Comparison of ENCODE assay signal across 8 cellular contexts in the genomic region with DNA sequence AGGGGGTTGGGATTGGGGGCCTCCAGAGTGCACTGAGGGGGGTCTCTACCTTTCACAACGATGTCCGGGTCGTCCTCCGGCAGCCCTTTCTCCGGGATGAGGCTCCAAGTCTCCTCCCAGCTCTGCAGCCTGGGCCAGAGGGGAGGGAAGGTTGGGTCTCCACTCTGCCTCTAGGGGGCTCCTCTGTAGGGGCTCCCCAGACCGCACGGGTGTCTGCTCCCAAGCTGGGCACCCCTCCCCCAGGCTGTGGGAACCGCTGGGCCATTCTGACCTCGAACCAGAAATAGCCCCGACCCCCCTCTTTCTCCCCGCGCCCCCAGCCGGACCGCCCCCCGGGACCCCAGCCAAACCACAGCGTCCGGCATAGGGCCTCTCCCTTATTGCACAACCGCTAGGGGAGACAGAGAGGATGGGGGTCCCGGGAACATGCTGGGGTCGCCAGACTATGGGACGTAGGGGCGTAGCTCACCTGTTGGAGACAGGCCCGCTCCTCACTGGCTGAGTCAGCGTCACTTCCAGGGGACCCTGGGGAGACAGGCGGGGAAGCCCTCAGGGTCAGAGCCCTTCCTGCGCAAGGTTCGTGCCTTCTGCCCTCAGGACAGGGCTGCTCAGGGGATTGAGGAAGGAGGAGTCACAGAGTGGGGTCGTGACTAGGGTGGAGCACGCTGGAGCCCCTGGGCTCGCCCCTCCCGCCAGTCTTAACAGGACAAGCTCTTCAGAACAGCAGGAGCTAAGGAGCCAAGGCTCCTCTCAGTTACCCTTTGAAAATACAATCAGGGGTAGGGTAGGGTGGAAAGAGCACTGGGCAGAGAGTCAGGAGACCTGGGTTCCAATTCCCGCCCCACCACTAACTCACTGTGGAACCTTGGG. TPM values are rescaled to one million over a fixed set of nuclear protein-coding genes. Genes with fewer than 3 reads are reported as not detected.
DNase-seq lines count a peak whose midpoint lies in the region; ATAC-seq and TF ChIP-seq lines count a peak whose summit lies in the region.

No MANE protein-coding gene starts in this region.

- H3K27ac ChIP-seq in DOHH2 (ENCODE audit: low read depth, low read length) (no peak overlapping the region), adrenal gland (peak overlapping the region in 3 of 5 donors; percentile 42 to 72 (median 43))

- H3K4me1 ChIP-seq in DOHH2 (ENCODE audit: control insufficient read depth, low read length) (peaks cover 62% of the 10 kb centered on the region), adrenal gland (replicated peaks in 1 of 2) (peaks cover 40 to 50% of the 10 kb centered on the region in 2 donors)

- peaks cover 46% of the 10 kb centered on the region for H3K27me3 Mint-ChIP-seq in stimulated activated memory B cell treated with anti-CD40 and anti-IgM and Interleukin-4, amounts not matched to agents 10 μg/mL and 1 μg/mL and 100 μg/mL, for 72 hours

- H3K27me3 ChIP-seq in DOHH2 (ENCODE audit: control insufficient read depth, low read length) (peaks cover 68% of the 10 kb centered on the region), adrenal gland (no peaks in the 10 kb centered on the region)

- no peaks in the 10 kb centered on the region for H3K9me3 ChIP-seq in DOHH2 (ENCODE audit: control insufficient read depth, insufficient read depth, low read length)
- H3K9me3 ChIP-seq in adrenal gland (replicated peaks in 1 of 3) = no peaks in the 10 kb centered on the region

- WGBS in adrenal gland, 4 donors = 12 to 14% (median 13%) methylated on average over 8 to 32 of the region's 32 CpGs

- H3K4me3 ChIP-seq in DOHH2 (ENCODE audit: low read length) (peak overlapping the region; percentile 81), adrenal gland (peak overlapping the region in 1 of 4 donors; percentile 95), iPS-11a (ENCODE audit: low read depth, low read length) (peak overlapping the region; percentile 14)

- no peaks in the 10 kb centered on the region for H3K36me3 Mint-ChIP-seq in stimulated activated memory B cell treated with anti-CD40 and anti-IgM and Interleukin-4, amounts not matched to agents 10 μg/mL and 1 μg/mL and 100 μg/mL, for 72 hours

- ATAC-seq in stimulated activated memory B cell treated with anti-CD40 and anti-IgM and Interleukin-4, amounts not matched to agents 10 μg/mL and 1 μg/mL and 100 μg/mL, for 72 hours = no peak
- ATAC-seq in HG02571 (IDR thresholded peaks at IDR 0.05; ENCODE audit: unreplicated experiment) = no peak

- no peaks in the 10 kb centered on the region for H4K20me1 ChIP-seq in DOHH2 (ENCODE audit: control insufficient read depth, insufficient read depth, low read depth, low read length)

- no peak overlapping the region for H3K27ac Mint-ChIP-seq in stimulated activated memory B cell treated with anti-CD40 and anti-IgM and Interleukin-4, amounts not matched to agents 10 μg/mL and 1 μg/mL and 100 μg/mL, for 72 hours

- H3K9me3 Mint-ChIP-seq in stimulated activated memory B cell treated with anti-CD40 and anti-IgM and Interleukin-4, amounts not matched to agents 10 μg/mL and 1 μg/mL and 100 μg/mL, for 72 hours = no peaks in the 10 kb centered on the region

- TF ChIP-seq POLR2A in adrenal gland (IDR thresholded peaks at IDR 0.05) = no peak

- H3K79me2 ChIP-seq in DOHH2 (ENCODE audit: control insufficient read depth, low read length) = no peaks in the 10 kb centered on the region

- H3K36me3 ChIP-seq in DOHH2 (ENCODE audit: control insufficient read depth, low read length) = no peaks in the 10 kb centered on the region
- peaks cover 0 to 43% of the 10 kb centered on the region in 2 donors for H3K36me3 ChIP-seq in adrenal gland (replicated peaks in 1 of 2)

- H3F3A ChIP-seq in DOHH2 (ENCODE audit: control insufficient read depth, insufficient read depth) = peaks cover 10% of the 10 kb centered on the region; the same call in 1 of the 2 replicates

- H3K9me2 ChIP-seq in DOHH2 (replicated peaks; ENCODE audit: control insufficient read depth, low read length) = no peaks in the 10 kb centered on the region

- peaks cover 60% of the 10 kb centered on the region for H3K4me1 Mint-ChIP-seq in stimulated activated memory B cell treated with anti-CD40 and anti-IgM and Interleukin-4, amounts not matched to agents 10 μg/mL and 1 μg/mL and 100 μg/mL, for 72 hours

- peak overlapping the region; percentile 96 for H3K4me2 ChIP-seq in DOHH2 (ENCODE audit: low read length)

- peak overlapping the region; percentile 30 for H3K4me3 Mint-ChIP-seq in stimulated activated memory B cell treated with anti-CD40 and anti-IgM and Interleukin-4, amounts not matched to agents 10 μg/mL and 1 μg/mL and 100 μg/mL, for 72 hours

- intact Hi-C loops in adrenal gland (cut with DNase I) = loop anchor here (5.0 to 10.0 kb wide), 2 partner anchors 62 to 89 kb away; no protein-coding TSS in a partner anchor

- DNase-seq in HuH-7.5 (ENCODE audit: low spot score) (peak; percentile 83), adrenal gland (peak in 5 of 7 donors; percentile 53 to 71 (median 60)), NCI-H524 treated with DMSO at 0.1 percent for 48 hours (lab: John Stamatoyannopoulos, UW) (no peak), HK-2 (ENCODE audit: unreplicated experiment) (no peak)

- peak; percentile 91 for TF ChIP-seq CTCF in DOHH2 (IDR thresholded peaks at IDR 0.05; ENCODE audit: low read depth, low read length, poor library complexity, severe bottlenecking)
- peak in 4 of 6 experiments; percentile 9 to 45 (median 31) for TF ChIP-seq CTCF in adrenal gland (IDR thresholded peaks at IDR 0.05)

RNA-seq across cellular contexts. Expression of gene PLEKHH3, which starts 2.7 kb away (rescaled TPM):
- 10 to 100 TPM; 28.1 to 63.7 (median 46.6) TPM for total RNA-seq in adrenal gland
- polyA plus RNA-seq in adrenal gland = 10 to 100 TPM in 2 of 3 donors, 1 to 10 TPM in 1; 1.8 to 73.2 (median 49.6) TPM

RNA-seq across cellular contexts. Expression of gene CCR10, which starts 7.5 kb away (rescaled TPM):
- total RNA-seq in adrenal gland = 1 to 10 TPM in 6 of 8 donors, under 1 TPM in 2; 0.80 to 7.9 (median 4.2) TPM
- polyA plus RNA-seq in adrenal gland = 1 to 10 TPM in 2 of 3 donors, under 1 TPM in 1; 0.31 to 3.6 (median 1.7) TPM

RNA-seq across cellular contexts. Expression of gene CNTNAP1, which starts 8.2 kb away (rescaled TPM):
- 10 to 100 TPM in 2 of 8 donors, 1 to 10 TPM in 6; 1.8 to 31.9 (median 5.4) TPM for total RNA-seq in adrenal gland
- polyA plus RNA-seq in adrenal gland = 10 to 100 TPM in 1 of 3 donors, 1 to 10 TPM in 2; 1.6 to 12.5 (median 5.7) TPM

RNA-seq across cellular contexts. Expression of gene TUBG2, which starts 15.0 kb away (rescaled TPM):
- total RNA-seq in adrenal gland = 10 to 100 TPM; 21.5 to 63.9 (median 45.6) TPM
- 10 to 100 TPM; 19.3 to 65.1 (median 49.6) TPM for polyA plus RNA-seq in adrenal gland

Comparison
In these comparisons a context has a peak if more than half of its experiments do, and no peak if none do; other contexts are left out.
1. DNase-seq: peak in HuH-7.5 (single experiment) and adrenal gland (5 of 7); none in NCI-H524 treated with DMSO at 0.1 percent for 48 hours (single experiment) and HK-2 (single experiment).